17 cellular contexts compared by ENCODE assay signal in the genomic region with DNA sequence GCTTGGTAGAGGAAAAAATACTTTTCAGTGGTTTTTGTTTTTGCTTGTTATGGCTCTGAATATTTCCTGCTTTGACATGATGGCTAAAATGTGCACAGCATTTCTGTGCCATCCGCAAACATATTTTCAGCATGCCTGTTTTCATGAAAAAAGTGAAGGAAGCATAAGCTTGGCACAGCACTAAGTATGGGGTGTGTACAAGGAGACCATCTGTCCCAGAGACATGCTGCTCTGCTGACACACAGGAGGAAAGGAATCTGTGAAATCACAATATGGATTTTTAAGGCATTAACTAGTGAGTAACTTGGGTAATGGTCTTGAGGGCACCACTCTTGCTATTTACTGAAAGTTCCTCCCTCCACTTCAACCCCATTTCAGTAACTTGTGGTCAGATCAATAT.
A peak's percentile ranks its signal among the peaks of the same experiment; 100 is the strongest.
DNase-seq lines count a peak whose midpoint lies in the region; ATAC-seq lines count a peak whose summit lies in the region.
"Had no signal": no experiment of that assay in that cellular context is flagged by ENCODE, and none has a peak within 500 bp of the region (broad histone marks: within the 10 kb centered on the region; RNA-seq: fewer than 3 reads in every experiment).

No MANE protein-coding gene starts in this region.

- no peak for ATAC-seq in activated T-cell treated with anti-CD3 and anti-CD28 coated beads, Interleukin-2, amount 50 U/mL, for 4 hours
- ATAC-seq: CD8-positive, alpha-beta T cell; HCT116 had no signal

- peak; percentile 49 for DNase-seq in Ammon's horn (ENCODE audit: low spot score)
- DNase-seq in NCI-H1694 (lab: John Stamatoyannopoulos, UW): peak; percentile 88
- peak; percentile 61 to 84 for DNase-seq in NCI-H446 (lab: John Stamatoyannopoulos, UW)
- DNase-seq in cerebellum (ENCODE audit: low spot score): peak; percentile 54
- DNase-seq in activated T-cell treated with anti-CD3 and anti-CD28 coated beads, Interleukin-2, amount 50 U/mL, for 4 hours: no peak
- no peak for DNase-seq in central memory CD4-positive, alpha-beta T cell
- no peak for DNase-seq in activated effector memory CD4-positive, alpha-beta T cell treated with Interleukin-2 at 50 U/mL for 16 hours
- DNase-seq in NCI-H526 (lab: John Stamatoyannopoulos, UW): no peak
- DNase-seq: 8988T; Calu3; CD8-positive, alpha-beta T cell; GDM1; GM23248; H7; HFFc6 had no signal

- no peak overlapping the region for H3K4me3 Mint-ChIP-seq in activated T-cell treated with anti-CD3 and anti-CD28 coated beads, Interleukin-2, amount 50 U/mL, for 4 hours
- H3K4me3 Mint-ChIP-seq: B cell; CD8-positive, alpha-beta T cell; HFFc6 had no signal

- no peaks in the 10 kb centered on the region for H3K27me3 Mint-ChIP-seq in activated T-cell treated with anti-CD3 and anti-CD28 coated beads, Interleukin-2, amount 50 U/mL, for 4 hours (ENCODE audit: low read depth)
- H3K27me3 Mint-ChIP-seq: B cell had no signal

- H3K4me1 Mint-ChIP-seq in activated T-cell treated with anti-CD3 and anti-CD28 coated beads, Interleukin-2, amount 50 U/mL, for 4 hours (ENCODE audit: low read depth): no peaks in the 10 kb centered on the region
- H3K4me1 Mint-ChIP-seq: B cell had no signal

- H3K9me3 Mint-ChIP-seq in activated T-cell treated with anti-CD3 and anti-CD28 coated beads, Interleukin-2, amount 50 U/mL, for 4 hours: peaks cover under 1% of the 10 kb centered on the region

- no peaks in the 10 kb centered on the region for H3K36me3 Mint-ChIP-seq in activated T-cell treated with anti-CD3 and anti-CD28 coated beads, Interleukin-2, amount 50 U/mL, for 4 hours (ENCODE audit: insufficient read depth)
- H3K36me3 Mint-ChIP-seq: CD8-positive, alpha-beta T cell had no signal

Comparison
In these comparisons a context has a peak if more than half of its experiments do, and no peak if none do; other contexts are left out.
1. DNase-seq: peak in Ammon's horn (single experiment), NCI-H1694 (single experiment), NCI-H446 (2 of 2) and cerebellum (single experiment); none in activated T-cell treated with anti-CD3 and anti-CD28 coated beads, Interleukin-2, amount 50 U/mL, for 4 hours (single experiment), central memory CD4-positive, alpha-beta T cell (single experiment), activated effector memory CD4-positive, alpha-beta T cell treated with Interleukin-2 at 50 U/mL for 16 hours (single experiment) and NCI-H526 (0 of 2).